ENCODE assay signal across 9 cellular contexts in genomic region chr17:37405955-37406634, GRCh38. TPM values are rescaled to one million over a fixed set of nuclear protein-coding genes. Genes with fewer than 3 reads are reported as not detected.
DNase-seq lines count a peak whose midpoint lies in the region; ATAC-seq and TF ChIP-seq lines count a peak whose summit lies in the region.
"Had no signal": no experiment of that assay in that cellular context is flagged by ENCODE, and none has a peak within 500 bp of the region (broad histone marks: within the 10 kb centered on the region; RNA-seq: fewer than 3 reads in every experiment).

No MANE protein-coding gene starts in this region.

- H3K4me3 Mint-ChIP-seq in GM23338, result peak overlapping the region; percentile 99
- peak overlapping the region; percentile 92 to 98 (median 95) for H3K4me3 Mint-ChIP-seq in naive thymus-derived CD4-positive, alpha-beta T cell

- H3K27me3 ChIP-seq in GM23338 (ENCODE audit: insufficient read depth), result no peaks in the 10 kb centered on the region
- no peaks in the 10 kb centered on the region for H3K27me3 ChIP-seq in naive thymus-derived CD4-positive, alpha-beta T cell (ENCODE audit: control insufficient read depth in 2 of 2, insufficient read depth in 2 of 2, low read length in 2 of 2)

- intact Hi-C loops in naive thymus-derived CD4-positive, alpha-beta T cell (cut with micrococcal nuclease), result loop anchor here (1.0 to 10.0 kb wide), 7 partner anchors 33 to 945 kb away; partner anchors contain the start of genes MRM1 (in 1 of the 2), SOCS7 (in 1 of the 2) and SYNRG (in 1 of the 2)

- no peaks in the 10 kb centered on the region for H4K20me1 ChIP-seq in GM23338 (replicated peaks; ENCODE audit: insufficient read depth)

- peaks cover 9% of the 10 kb centered on the region for H3K4me1 ChIP-seq in GM23338 (ENCODE audit: insufficient read depth)
- H3K4me1 ChIP-seq in naive thymus-derived CD4-positive, alpha-beta T cell (ENCODE audit: control insufficient read depth in 2 of 2, insufficient read depth in 2 of 2, low read length in 2 of 2), result peaks cover 5 to 11% of the 10 kb centered on the region in 2 donors

- no peaks in the 10 kb centered on the region for H3K9me2 ChIP-seq in GM23338 (ENCODE audit: insufficient read depth)

- peaks cover 18% of the 10 kb centered on the region for H3F3A ChIP-seq in GM23338 (replicated peaks; ENCODE audit: low read depth)

- no peak for TF ChIP-seq CTCF in GM23338 (conservative IDR thresholded peaks at IDR 0.05; ENCODE audit: low read depth in 2 of 2)
- TF ChIP-seq CTCF in coronary artery (IDR thresholded peaks at IDR 0.05), result no peak

- DNase-seq in GM23338 (ENCODE audit: low spot score) (no peak), NCI-H2227 treated with DMSO at 0.1 percent for 48 hours (lab: John Stamatoyannopoulos, UW) (peak; percentile 41), coronary artery (ENCODE audit: low spot score) (no peak)
- DNase-seq in naive thymus-derived CD4-positive, alpha-beta T cell, result no peak
- DNase-seq in stimulated activated naive CD4-positive, alpha-beta T cell (lab: John Stamatoyannopoulos, UW), result no peak

- peaks cover 11% of the 10 kb centered on the region for H3K4me1 Mint-ChIP-seq in GM23338
- peaks cover 15 to 55% (median 44%) of the 10 kb centered on the region in 7 donors for H3K4me1 Mint-ChIP-seq in naive thymus-derived CD4-positive, alpha-beta T cell

- no peaks in the 10 kb centered on the region for H3K9me3 ChIP-seq in naive thymus-derived CD4-positive, alpha-beta T cell (ENCODE audit: control insufficient read depth in 2 of 3, low read length in 3 of 3)

- H3K27me3 Mint-ChIP-seq in GM23338 (ENCODE audit: insufficient read depth, low read depth, poor library complexity), result peaks cover 6% of the 10 kb centered on the region
- H3K27me3 Mint-ChIP-seq in naive thymus-derived CD4-positive, alpha-beta T cell, result no peaks in the 10 kb centered on the region

- H3K36me3 Mint-ChIP-seq in GM23338 (ENCODE audit: low read depth), result peaks cover 24% of the 10 kb centered on the region; the same call in 2 of the 3 replicates
- H3K36me3 Mint-ChIP-seq in naive thymus-derived CD4-positive, alpha-beta T cell, result peaks cover 0 to 18% (median 0%) of the 10 kb centered on the region in 5 donors

- peak overlapping the region; percentile 97 for H3K27ac Mint-ChIP-seq in GM23338
- H3K27ac Mint-ChIP-seq in naive thymus-derived CD4-positive, alpha-beta T cell, result peak overlapping the region; percentile 5 to 95 (median 88)

- peak overlapping the region; percentile 93 for H3K27ac ChIP-seq in GM23338 (ENCODE audit: low read depth)
- peak overlapping the region; percentile 91 to 99 for H3K27ac ChIP-seq in coronary artery
- H3K27ac ChIP-seq in naive thymus-derived CD4-positive, alpha-beta T cell (ENCODE audit: low read depth, low read length), result peak overlapping the region; percentile 66

- peaks cover 37% of the 10 kb centered on the region for H3K79me2 ChIP-seq in GM23338 (replicated peaks; ENCODE audit: insufficient read depth)

- peak overlapping the region; percentile 81 for H3K4me2 ChIP-seq in GM23338

- no peaks in the 10 kb centered on the region for H3K9me3 Mint-ChIP-seq in GM23338
- H3K9me3 Mint-ChIP-seq in naive thymus-derived CD4-positive, alpha-beta T cell, result peaks cover 0 to 2% (median 0%) of the 10 kb centered on the region in 11 donors

- H2AFZ ChIP-seq in GM23338, result peak overlapping the region; percentile 97

- CTCF ChIA-PET in naive thymus-derived CD4-positive, alpha-beta T cell (lab: Charles Lee), result no interaction called here

- POLR2A ChIA-PET in naive thymus-derived CD4-positive, alpha-beta T cell (lab: Charles Lee), result interaction anchor here (0.6 to 1.3 kb wide), 3 partner anchors 14 to 201 kb away, joined by 3 to 4 read pairs (median 3); no protein-coding TSS in a partner anchor

- ATAC-seq in GM23338 (peak; percentile 47), GM18870 (IDR thresholded peaks at IDR 0.05; ENCODE audit: unreplicated experiment) (no peak), HG02870 (IDR thresholded peaks at IDR 0.05; ENCODE audit: unreplicated experiment) (no peak)
- ATAC-seq in naive thymus-derived CD4-positive, alpha-beta T cell, result peak; percentile 38

- H3K4me3 ChIP-seq in GM08714 (ENCODE audit: low read length) (peak overlapping the region; percentile 98), GM23338 (peak overlapping the region; percentile 93), coronary artery (peak overlapping the region; percentile 93)
- H3K4me3 ChIP-seq in naive thymus-derived CD4-positive, alpha-beta T cell (ENCODE audit: low read length), result peak overlapping the region; percentile 62

- H3K36me3 ChIP-seq in GM23338 (ENCODE audit: insufficient read depth), result no peaks in the 10 kb centered on the region
- peaks cover 0 to 6% (median 4%) of the 10 kb centered on the region in 3 experiments for H3K36me3 ChIP-seq in naive thymus-derived CD4-positive, alpha-beta T cell (ENCODE audit: control insufficient read depth in 2 of 3, insufficient read depth in 3 of 3, low read length in 3 of 3)

TF ChIP-seq in GM23338, 12 proteins besides CTCF, POLR2A, EP300 and RAD21 (continues in another document):
- TF ChIP-seq STAT1 (IDR thresholded peaks at IDR 0.05; ENCODE audit: unreplicated experiment), result no peak
- TF ChIP-seq ZNF331 (CRISPR knock-in tag; IDR thresholded peaks at IDR 0.05; ENCODE audit: low read depth), result no peak
- TF ChIP-seq EZH2 (IDR thresholded peaks at IDR 0.05; ENCODE audit: low read depth, unreplicated experiment), result no peak
- no peak for TF ChIP-seq ETS1 (IDR thresholded peaks at IDR 0.05)

RNA-seq across cellular contexts. Expression of gene ACACA, which starts 0.5 kb away (rescaled TPM):
- 136 and 164 TPM in 2 replicates for total RNA-seq in GM23338 (2014; rRNA removed; shearing (Covaris generic))
- 53.5 and 59.6 TPM in 2 replicates for polyA plus RNA-seq in GM23338 (2016; fragmentation: Nextera tagmentation; extraction: Ambion mirVana)
- total RNA-seq in naive thymus-derived CD4-positive, alpha-beta T cell, result 10 to 100 TPM; 13.1 to 47.0 (median 24.0) TPM
- polyA plus RNA-seq in naive thymus-derived CD4-positive, alpha-beta T cell, result 1 to 10 TPM; 6.1 to 7.4 TPM

RNA-seq across cellular contexts. Expression of gene TADA2A, which starts 0.6 kb away (rescaled TPM):
- total RNA-seq in GM23338 (2014; rRNA removed; shearing (Covaris generic)), result 14.4 and 14.5 TPM in 2 replicates
- polyA plus RNA-seq in GM23338 (2016; fragmentation: Nextera tagmentation; extraction: Ambion mirVana), result 17.1 and 18.0 TPM in 2 replicates
- total RNA-seq in naive thymus-derived CD4-positive, alpha-beta T cell, result 10 to 100 TPM; 15.2 to 41.3 (median 28.7) TPM
- 10 to 100 TPM in 1 of 2 donors, 1 to 10 TPM in 1; 7.4 to 12.8 TPM for polyA plus RNA-seq in naive thymus-derived CD4-positive, alpha-beta T cell

RNA-seq across cellular contexts. Expression of gene C17orf78, which starts 30.3 kb away (rescaled TPM):
- total RNA-seq in GM23338 (2014; rRNA removed; shearing (Covaris generic)), result not detected in 2 replicates
- polyA plus RNA-seq in GM23338 (2016; fragmentation: Nextera tagmentation; extraction: Ambion mirVana), result 0.19 TPM in 1 of 2 replicates, not detected in the other
- total RNA-seq in naive thymus-derived CD4-positive, alpha-beta T cell, result not detected
- polyA plus RNA-seq in naive thymus-derived CD4-positive, alpha-beta T cell, result not detected
- total RNA-seq: activated CD8-positive, alpha-beta memory T cell treated with anti-CD3 and anti-CD28 coated beads for 36 hours had no signal

Comparison
In these comparisons a context has a peak if more than half of its experiments do, and no peak if none do; other contexts are left out.
1. ATAC-seq: peak in GM23338 (single experiment) and naive thymus-derived CD4-positive, alpha-beta T cell (single experiment); none in GM18870 (single experiment) and HG02870 (single experiment).
2. Peak in every context shown above with its lines, with median percentiles within 50 percentile points of each other: H3K4me3 ChIP-seq and H3K27ac ChIP-seq.